ENCODE assay signal across 1 cellular context in the genomic region with DNA sequence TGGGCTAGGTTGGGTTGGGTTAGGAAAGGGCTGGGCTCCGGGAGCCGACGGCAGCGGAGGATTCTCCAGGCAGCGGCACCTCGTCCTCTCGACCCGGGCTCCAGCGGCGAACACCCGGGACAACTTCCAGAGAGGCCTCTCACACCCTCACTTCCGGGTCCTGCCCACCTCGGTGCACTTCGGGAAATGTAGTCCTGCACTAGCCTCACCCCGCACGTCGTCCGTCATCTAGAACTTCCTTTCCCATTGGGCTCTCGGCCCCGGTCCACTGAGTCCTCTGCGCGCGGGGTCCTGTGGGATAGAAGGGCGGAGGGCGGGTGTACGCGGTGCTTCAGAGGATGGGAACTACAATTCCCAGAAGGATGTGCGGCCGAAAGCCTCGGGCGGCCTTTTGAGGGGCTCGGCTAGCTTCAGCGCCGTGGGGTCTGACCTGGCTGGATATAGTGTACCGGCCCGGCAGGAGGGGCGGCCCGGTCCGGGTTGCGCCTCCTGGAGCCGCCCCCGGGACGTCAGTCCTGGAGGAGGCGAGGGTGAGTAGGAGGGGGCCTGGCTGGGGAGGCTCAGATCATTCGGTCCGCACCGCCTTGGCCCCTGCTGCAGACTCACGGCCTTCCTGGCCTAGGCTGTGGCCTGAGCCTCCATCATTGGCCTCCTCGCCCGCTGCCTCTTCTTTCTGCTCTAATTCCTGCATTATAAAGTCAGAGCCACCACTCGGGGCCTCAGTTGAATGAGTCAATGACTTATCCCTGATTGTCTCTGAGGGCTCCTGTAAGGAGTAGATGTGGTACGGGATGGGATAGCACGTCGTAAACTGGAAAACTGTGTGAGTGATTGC.
A peak's percentile ranks its signal among the peaks of the same experiment; 100 is the strongest.
TF ChIP-seq lines count a peak whose summit lies in the region.

A gene (minus strand): TSS at position 114 of the 835 bp plus-strand sequence. CDS start 160 bp downstream, outside the sequence.
A gene with protein sequence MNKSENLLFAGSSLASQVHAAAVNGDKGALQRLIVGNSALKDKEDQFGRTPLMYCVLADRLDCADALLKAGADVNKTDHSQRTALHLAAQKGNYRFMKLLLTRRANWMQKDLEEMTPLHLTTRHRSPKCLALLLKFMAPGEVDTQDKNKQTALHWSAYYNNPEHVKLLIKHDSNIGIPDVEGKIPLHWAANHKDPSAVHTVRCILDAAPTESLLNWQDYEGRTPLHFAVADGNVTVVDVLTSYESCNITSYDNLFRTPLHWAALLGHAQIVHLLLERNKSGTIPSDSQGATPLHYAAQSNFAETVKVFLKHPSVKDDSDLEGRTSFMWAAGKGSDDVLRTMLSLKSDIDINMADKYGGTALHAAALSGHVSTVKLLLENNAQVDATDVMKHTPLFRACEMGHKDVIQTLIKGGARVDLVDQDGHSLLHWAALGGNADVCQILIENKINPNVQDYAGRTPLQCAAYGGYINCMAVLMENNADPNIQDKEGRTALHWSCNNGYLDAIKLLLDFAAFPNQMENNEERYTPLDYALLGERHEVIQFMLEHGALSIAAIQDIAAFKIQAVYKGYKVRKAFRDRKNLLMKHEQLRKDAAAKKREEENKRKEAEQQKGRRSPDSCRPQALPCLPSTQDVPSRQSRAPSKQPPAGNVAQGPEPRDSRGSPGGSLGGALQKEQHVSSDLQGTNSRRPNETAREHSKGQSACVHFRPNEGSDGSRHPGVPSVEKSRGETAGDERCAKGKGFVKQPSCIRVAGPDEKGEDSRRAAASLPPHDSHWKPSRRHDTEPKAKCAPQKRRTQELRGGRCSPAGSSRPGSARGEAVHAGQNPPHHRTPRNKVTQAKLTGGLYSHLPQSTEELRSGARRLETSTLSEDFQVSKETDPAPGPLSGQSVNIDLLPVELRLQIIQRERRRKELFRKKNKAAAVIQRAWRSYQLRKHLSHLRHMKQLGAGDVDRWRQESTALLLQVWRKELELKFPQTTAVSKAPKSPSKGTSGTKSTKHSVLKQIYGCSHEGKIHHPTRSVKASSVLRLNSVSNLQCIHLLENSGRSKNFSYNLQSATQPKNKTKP (plus strand): TSS at position 357 of the 835 bp plus-strand sequence. CDS start 5,279 bp downstream, outside the sequence.

TF ChIP-seq in HepG2, 621 proteins besides CTCF, POLR2A, EP300 and RAD21 (continued from another document and continues in another):
- TF ChIP-seq, protein P1, sequence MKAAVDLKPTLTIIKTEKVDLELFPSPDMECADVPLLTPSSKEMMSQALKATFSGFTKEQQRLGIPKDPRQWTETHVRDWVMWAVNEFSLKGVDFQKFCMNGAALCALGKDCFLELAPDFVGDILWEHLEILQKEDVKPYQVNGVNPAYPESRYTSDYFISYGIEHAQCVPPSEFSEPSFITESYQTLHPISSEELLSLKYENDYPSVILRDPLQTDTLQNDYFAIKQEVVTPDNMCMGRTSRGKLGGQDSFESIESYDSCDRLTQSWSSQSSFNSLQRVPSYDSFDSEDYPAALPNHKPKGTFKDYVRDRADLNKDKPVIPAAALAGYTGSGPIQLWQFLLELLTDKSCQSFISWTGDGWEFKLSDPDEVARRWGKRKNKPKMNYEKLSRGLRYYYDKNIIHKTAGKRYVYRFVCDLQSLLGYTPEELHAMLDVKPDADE (CRISPR knock-in tag; IDR thresholded peaks at IDR 0.05): no peak
- TF ChIP-seq ZNF562 (CRISPR knock-in tag; IDR thresholded peaks at IDR 0.05; ENCODE audit: borderline replicate concordance) (no peak), STAG1 (CRISPR knock-in tag; IDR thresholded peaks at IDR 0.05) (no peak), ZSCAN25 (CRISPR knock-in tag; IDR thresholded peaks at IDR 0.05) (no peak), PHF8 (CRISPR knock-in tag; IDR thresholded peaks at IDR 0.05) (peak; percentile 92), KDM2A (CRISPR knock-in tag; IDR thresholded peaks at IDR 0.05; ENCODE audit: borderline replicate concordance, low read depth) (peak; percentile 64), KDM5A (IDR thresholded peaks at IDR 0.05; ENCODE audit: borderline replicate concordance, low read length) (peak; percentile 64), ESRRA (CRISPR knock-in tag; IDR thresholded peaks at IDR 0.05; ENCODE audit: low read depth) (no peak), JUND (CRISPR knock-in tag; IDR thresholded peaks at IDR 0.05) (no peak), ZNF780A (CRISPR knock-in tag; IDR thresholded peaks at IDR 0.05) (no peak), KLF13 (CRISPR knock-in tag; IDR thresholded peaks at IDR 0.05) (no peak; the same call in 1 of the 2 replicates), ZNF367 (CRISPR knock-in tag; IDR thresholded peaks at IDR 0.05; ENCODE audit: borderline replicate concordance) (no peak), SRSF9 (IDR thresholded peaks at IDR 0.05; ENCODE audit: borderline replicate concordance, insufficient read depth, low read depth, low read length, poor library complexity, severe bottlenecking) (no peak), SCMH1 (CRISPR knock-in tag; IDR thresholded peaks at IDR 0.05; ENCODE audit: borderline replicate concordance) (no peak), ZNF253 (CRISPR knock-in tag; IDR thresholded peaks at IDR 0.05; ENCODE audit: borderline replicate concordance) (no peak), RAD51 (IDR thresholded peaks at IDR 0.05; ENCODE audit: borderline replicate concordance) (no peak), MTA1 (CRISPR knock-in tag; IDR thresholded peaks at IDR 0.05; ENCODE audit: borderline replicate concordance) (no peak; the same call in 1 of the 2 replicates), ZSCAN31 (CRISPR knock-in tag; IDR thresholded peaks at IDR 0.05; ENCODE audit: low read depth) (no peak), ZBTB20 (CRISPR knock-in tag; IDR thresholded peaks at IDR 0.05; ENCODE audit: borderline replicate concordance, low read depth) (no peak), MTA3 (CRISPR knock-in tag; IDR thresholded peaks at IDR 0.05) (no peak), ETV6 (CRISPR knock-in tag; conservative IDR thresholded peaks at IDR 0.05) (peak; percentile 35; the same call in 1 of the 2 replicates), HMG20A (CRISPR knock-in tag; IDR thresholded peaks at IDR 0.05; ENCODE audit: borderline replicate concordance) (no peak), KMT2A (CRISPR knock-in tag; IDR thresholded peaks at IDR 0.05) (peak; percentile 68), ONECUT2 (CRISPR knock-in tag; IDR thresholded peaks at IDR 0.05) (peak; percentile 21; the same call in 1 of the 2 replicates), MIER3 (CRISPR knock-in tag; IDR thresholded peaks at IDR 0.05; ENCODE audit: borderline replicate concordance) (peak; percentile 41; the same call in 1 of the 2 replicates), TEAD2 (CRISPR knock-in tag; IDR thresholded peaks at IDR 0.05) (no peak), BCL6 (CRISPR knock-in tag; IDR thresholded peaks at IDR 0.05) (no peak), HHEX (CRISPR knock-in tag; IDR thresholded peaks at IDR 0.05) (no peak), PHB2 (IDR thresholded peaks at IDR 0.05; ENCODE audit: partially characterized antibody) (no peak), ZNF530 (CRISPR knock-in tag; IDR thresholded peaks at IDR 0.05; ENCODE audit: low read depth) (no peak), ZNF484 (CRISPR knock-in tag; IDR thresholded peaks at IDR 0.05; ENCODE audit: borderline replicate concordance, low read depth) (no peak), PCBP2 (optimal IDR thresholded peaks at IDR 0.05; ENCODE audit: low read depth, low read length, poor library complexity, severe bottlenecking) (no peak), ZFP41 (CRISPR knock-in tag; IDR thresholded peaks at IDR 0.05; ENCODE audit: borderline replicate concordance) (no peak), ZNF33B (CRISPR knock-in tag; IDR thresholded peaks at IDR 0.05) (no peak), KAT7 (CRISPR knock-in tag; IDR thresholded peaks at IDR 0.05; ENCODE audit: borderline replicate concordance) (peak; percentile 82; the same call in 1 of the 2 replicates)
- TF ChIP-seq, protein P2, sequence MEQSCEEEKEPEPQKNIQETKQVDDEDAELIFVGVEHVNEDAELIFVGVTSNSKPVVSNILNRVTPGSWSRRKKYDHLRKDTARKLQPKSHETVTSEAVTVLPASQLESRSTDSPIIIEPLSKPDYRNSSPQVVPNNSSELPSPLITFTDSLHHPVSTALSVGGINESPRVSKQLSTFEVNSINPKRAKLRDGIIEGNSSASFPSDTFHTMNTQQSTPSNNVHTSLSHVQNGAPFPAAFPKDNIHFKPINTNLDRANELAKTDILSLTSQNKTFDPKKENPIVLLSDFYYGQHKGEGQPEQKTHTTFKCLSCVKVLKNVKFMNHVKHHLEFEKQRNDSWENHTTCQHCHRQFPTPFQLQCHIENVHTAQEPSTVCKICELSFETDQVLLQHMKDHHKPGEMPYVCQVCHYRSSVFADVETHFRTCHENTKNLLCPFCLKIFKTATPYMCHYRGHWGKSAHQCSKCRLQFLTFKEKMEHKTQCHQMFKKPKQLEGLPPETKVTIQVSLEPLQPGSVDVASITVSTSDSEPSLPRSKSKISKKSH (CRISPR knock-in tag; IDR thresholded peaks at IDR 0.05; ENCODE audit: borderline replicate concordance): no peak
- TF ChIP-seq, protein P3, sequence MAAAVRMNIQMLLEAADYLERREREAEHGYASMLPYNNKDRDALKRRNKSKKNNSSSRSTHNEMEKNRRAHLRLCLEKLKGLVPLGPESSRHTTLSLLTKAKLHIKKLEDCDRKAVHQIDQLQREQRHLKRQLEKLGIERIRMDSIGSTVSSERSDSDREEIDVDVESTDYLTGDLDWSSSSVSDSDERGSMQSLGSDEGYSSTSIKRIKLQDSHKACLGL (CRISPR knock-in tag; IDR thresholded peaks at IDR 0.05): peak; percentile 81
- TF ChIP-seq, protein P4, sequence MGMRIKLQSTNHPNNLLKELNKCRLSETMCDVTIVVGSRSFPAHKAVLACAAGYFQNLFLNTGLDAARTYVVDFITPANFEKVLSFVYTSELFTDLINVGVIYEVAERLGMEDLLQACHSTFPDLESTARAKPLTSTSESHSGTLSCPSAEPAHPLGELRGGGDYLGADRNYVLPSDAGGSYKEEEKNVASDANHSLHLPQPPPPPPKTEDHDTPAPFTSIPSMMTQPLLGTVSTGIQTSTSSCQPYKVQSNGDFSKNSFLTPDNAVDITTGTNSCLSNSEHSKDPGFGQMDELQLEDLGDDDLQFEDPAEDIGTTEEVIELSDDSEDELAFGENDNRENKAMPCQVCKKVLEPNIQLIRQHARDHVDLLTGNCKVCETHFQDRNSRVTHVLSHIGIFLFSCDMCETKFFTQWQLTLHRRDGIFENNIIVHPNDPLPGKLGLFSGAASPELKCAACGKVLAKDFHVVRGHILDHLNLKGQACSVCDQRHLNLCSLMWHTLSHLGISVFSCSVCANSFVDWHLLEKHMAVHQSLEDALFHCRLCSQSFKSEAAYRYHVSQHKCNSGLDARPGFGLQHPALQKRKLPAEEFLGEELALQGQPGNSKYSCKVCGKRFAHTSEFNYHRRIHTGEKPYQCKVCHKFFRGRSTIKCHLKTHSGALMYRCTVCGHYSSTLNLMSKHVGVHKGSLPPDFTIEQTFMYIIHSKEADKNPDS (CRISPR knock-in tag; IDR thresholded peaks at IDR 0.05): no peak
- TF ChIP-seq, protein P5, sequence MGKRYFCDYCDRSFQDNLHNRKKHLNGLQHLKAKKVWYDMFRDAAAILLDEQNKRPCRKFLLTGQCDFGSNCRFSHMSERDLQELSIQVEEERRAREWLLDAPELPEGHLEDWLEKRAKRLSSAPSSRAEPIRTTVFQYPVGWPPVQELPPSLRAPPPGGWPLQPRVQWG (CRISPR knock-in tag; IDR thresholded peaks at IDR 0.05; ENCODE audit: borderline replicate concordance, low read depth): no peak
- TF ChIP-seq, protein P6, sequence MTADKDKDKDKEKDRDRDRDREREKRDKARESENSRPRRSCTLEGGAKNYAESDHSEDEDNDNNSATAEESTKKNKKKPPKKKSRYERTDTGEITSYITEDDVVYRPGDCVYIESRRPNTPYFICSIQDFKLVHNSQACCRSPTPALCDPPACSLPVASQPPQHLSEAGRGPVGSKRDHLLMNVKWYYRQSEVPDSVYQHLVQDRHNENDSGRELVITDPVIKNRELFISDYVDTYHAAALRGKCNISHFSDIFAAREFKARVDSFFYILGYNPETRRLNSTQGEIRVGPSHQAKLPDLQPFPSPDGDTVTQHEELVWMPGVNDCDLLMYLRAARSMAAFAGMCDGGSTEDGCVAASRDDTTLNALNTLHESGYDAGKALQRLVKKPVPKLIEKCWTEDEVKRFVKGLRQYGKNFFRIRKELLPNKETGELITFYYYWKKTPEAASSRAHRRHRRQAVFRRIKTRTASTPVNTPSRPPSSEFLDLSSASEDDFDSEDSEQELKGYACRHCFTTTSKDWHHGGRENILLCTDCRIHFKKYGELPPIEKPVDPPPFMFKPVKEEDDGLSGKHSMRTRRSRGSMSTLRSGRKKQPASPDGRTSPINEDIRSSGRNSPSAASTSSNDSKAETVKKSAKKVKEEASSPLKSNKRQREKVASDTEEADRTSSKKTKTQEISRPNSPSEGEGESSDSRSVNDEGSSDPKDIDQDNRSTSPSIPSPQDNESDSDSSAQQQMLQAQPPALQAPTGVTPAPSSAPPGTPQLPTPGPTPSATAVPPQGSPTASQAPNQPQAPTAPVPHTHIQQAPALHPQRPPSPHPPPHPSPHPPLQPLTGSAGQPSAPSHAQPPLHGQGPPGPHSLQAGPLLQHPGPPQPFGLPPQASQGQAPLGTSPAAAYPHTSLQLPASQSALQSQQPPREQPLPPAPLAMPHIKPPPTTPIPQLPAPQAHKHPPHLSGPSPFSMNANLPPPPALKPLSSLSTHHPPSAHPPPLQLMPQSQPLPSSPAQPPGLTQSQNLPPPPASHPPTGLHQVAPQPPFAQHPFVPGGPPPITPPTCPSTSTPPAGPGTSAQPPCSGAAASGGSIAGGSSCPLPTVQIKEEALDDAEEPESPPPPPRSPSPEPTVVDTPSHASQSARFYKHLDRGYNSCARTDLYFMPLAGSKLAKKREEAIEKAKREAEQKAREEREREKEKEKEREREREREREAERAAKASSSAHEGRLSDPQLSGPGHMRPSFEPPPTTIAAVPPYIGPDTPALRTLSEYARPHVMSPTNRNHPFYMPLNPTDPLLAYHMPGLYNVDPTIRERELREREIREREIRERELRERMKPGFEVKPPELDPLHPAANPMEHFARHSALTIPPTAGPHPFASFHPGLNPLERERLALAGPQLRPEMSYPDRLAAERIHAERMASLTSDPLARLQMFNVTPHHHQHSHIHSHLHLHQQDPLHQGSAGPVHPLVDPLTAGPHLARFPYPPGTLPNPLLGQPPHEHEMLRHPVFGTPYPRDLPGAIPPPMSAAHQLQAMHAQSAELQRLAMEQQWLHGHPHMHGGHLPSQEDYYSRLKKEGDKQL (CRISPR knock-in tag; IDR thresholded peaks at IDR 0.05; ENCODE audit: low read depth): no peak
- TF ChIP-seq, protein P7, sequence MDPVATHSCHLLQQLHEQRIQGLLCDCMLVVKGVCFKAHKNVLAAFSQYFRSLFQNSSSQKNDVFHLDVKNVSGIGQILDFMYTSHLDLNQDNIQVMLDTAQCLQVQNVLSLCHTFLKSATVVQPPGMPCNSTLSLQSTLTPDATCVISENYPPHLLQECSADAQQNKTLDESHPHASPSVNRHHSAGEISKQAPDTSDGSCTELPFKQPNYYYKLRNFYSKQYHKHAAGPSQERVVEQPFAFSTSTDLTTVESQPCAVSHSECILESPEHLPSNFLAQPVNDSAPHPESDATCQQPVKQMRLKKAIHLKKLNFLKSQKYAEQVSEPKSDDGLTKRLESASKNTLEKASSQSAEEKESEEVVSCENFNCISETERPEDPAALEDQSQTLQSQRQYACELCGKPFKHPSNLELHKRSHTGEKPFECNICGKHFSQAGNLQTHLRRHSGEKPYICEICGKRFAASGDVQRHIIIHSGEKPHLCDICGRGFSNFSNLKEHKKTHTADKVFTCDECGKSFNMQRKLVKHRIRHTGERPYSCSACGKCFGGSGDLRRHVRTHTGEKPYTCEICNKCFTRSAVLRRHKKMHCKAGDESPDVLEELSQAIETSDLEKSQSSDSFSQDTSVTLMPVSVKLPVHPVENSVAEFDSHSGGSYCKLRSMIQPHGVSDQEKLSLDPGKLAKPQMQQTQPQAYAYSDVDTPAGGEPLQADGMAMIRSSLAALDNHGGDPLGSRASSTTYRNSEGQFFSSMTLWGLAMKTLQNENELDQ (CRISPR knock-in tag; IDR thresholded peaks at IDR 0.05; ENCODE audit: borderline replicate concordance): no peak
